In the genomic region with DNA sequence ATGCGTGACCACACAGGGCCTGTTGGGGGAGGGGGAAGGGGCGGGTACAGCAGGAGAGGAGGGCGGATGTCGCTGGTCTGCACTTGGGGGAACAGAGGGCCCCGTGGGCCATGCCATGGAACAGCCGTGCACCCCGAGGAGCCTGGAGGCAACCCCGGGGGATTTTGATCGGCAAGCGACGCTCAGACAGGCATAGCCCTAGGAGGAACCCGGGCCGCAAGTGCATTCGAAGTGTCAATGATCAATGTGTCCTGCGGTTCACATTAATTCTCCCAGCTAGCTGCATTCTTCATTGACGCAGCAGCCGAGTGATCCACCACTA, we compare ENCODE assay signal across 1 cellular context.
TF ChIP-seq lines count a peak whose summit lies in the region.

No MANE protein-coding gene starts in this region.

TF ChIP-seq in SK-N-SH, 30 proteins besides CTCF, POLR2A, EP300 and RAD21 (continued from another document):
- TF ChIP-seq USF1 (IDR thresholded peaks at IDR 0.05; ENCODE audit: borderline replicate concordance, low read depth) (no peak), EZH2phosphoT487 (IDR thresholded peaks at IDR 0.05; ENCODE audit: borderline replicate concordance, low read depth) (no peak), REST (IDR thresholded peaks at IDR 0.05; ENCODE audit: low read depth, low read length) (no peak), NRF1 (IDR thresholded peaks at IDR 0.05; ENCODE audit: low read depth, low read length) (no peak), TAF1 (IDR thresholded peaks at IDR 0.05; ENCODE audit: borderline replicate concordance, low read depth, low read length) (no peak)
